In the genomic region with DNA sequence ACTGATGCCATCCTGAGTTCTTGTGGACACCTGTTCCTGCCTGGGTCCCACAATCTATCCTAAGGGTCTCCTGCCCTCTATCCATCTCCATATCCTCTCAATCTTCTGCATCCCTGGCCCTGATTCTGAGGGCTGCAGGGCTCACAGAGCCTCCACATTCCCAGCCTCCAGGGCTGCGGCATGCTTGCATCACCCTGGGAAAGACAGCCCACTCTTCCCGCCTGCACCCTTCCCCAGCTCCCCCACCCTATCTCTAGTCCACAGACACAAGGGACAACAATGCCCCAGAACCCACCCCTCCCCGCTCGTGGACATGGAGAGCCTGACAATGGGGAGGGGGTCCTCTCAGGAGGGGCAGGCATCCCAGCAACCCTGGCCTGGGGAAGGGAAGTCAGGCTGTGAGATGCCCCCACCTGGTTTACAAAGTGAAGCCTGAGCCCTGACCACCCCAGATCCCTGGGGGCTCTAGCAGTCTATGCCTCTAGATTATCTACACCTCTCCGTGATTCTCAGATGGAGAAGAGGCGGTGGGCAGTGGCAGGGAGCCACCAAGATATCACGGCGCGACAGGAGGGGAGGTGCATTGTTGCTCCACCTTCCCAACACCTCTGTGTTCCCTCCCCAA, we compare ENCODE assay signal across 21 cellular contexts. TPM values are rescaled to one million over a fixed set of nuclear protein-coding genes. Genes with fewer than 3 reads are reported as not detected.
A peak's percentile ranks its signal among the peaks of the same experiment; 100 is the strongest.
DNase-seq lines count a peak whose midpoint lies in the region; ATAC-seq and TF ChIP-seq lines count a peak whose summit lies in the region.
"Had no signal": no experiment of that assay in that cellular context is flagged by ENCODE, and none has a peak within 500 bp of the region (broad histone marks: within the 10 kb centered on the region; RNA-seq: fewer than 3 reads in every experiment).

No MANE protein-coding gene starts in this region.

- no peak overlapping the region for H2BK20ac ChIP-seq in IMR-90 (ENCODE audit: low read depth, low read length)

- H2BK5ac ChIP-seq in IMR-90 (ENCODE audit: low read depth, low read length, poor library complexity, severe bottlenecking) = no peak overlapping the region

- dilution Hi-C loops in IMR-90 (cut with HindIII; ENCODE audit: low sequenced_read_pairs, unreplicated experiment) = no loop called here

- no TSS peak for BruUV-seq in IMR-90 (replicated peaks; lab: Mats Ljungman, UMichigan)

- CTCF ChIA-PET in IMR-90 (lab: Yijun Ruan, JAX) = no interaction called here

- TF ChIP-seq POLR2A in IMR-90 (IDR thresholded peaks at IDR 0.05; ENCODE audit: low read depth, low read length) (no peak), sigmoid colon (IDR thresholded peaks at IDR 0.05) (no peak), uterus (IDR thresholded peaks at IDR 0.05) (no peak)

- no peaks in the 10 kb centered on the region for H3K27me3 Mint-ChIP-seq in CD4-positive, CD25-positive, alpha-beta regulatory T cell
- peaks cover 4% of the 10 kb centered on the region for H3K27me3 Mint-ChIP-seq in activated T-helper 1 cell treated with anti-CD3 and anti-CD28 coated beads, Interleukin-12 subunit alpha, Interleukin-12 subunit beta, Interleukin-2, Interleukin-4 antibody, amounts not matched to agents 30 ng/mL and 10 ng/mL and 1 ng/mL, durations not matched to agents 14 hours and 24 hours and 36 hours (ENCODE audit: insufficient read depth)

- DNase-seq in CD4-positive, CD25-positive, alpha-beta regulatory T cell = no peak
- DNase-seq in IMR-90 (no peak), right cardiac atrium (peak in 2 of 3 donors; percentile 40 to 61), sigmoid colon (peak; percentile 48), uterus (no peak), SHP77 (lab: John Stamatoyannopoulos, UW) (no peak)
- no peak for DNase-seq in activated T-helper 1 cell treated with anti-CD3 and anti-CD28 coated beads, Interleukin-12 subunit alpha, Interleukin-12 subunit beta, Interleukin-2, Interleukin-4 antibody, amounts not matched to agents 30 ng/mL and 10 ng/mL and 1 ng/mL, durations not matched to agents 14 hours and 24 hours and 36 hours (ENCODE audit: low spot score)
- DNase-seq: foreskin keratinocyte; HCEC 1CT; Kasumi-1; midbrain; NCI-H1105 treated with DMSO at 0.1 percent for 48 hours; stimulated activated CD4-positive, alpha-beta T cell treated with anti-CD3 and anti-CD28 coated beads, Interleukin-12 subunit alpha, Interleukin-12 subunit beta, amount 100 ng/mL, for 4 hours; stomach; T-helper 9 cell had no signal

- H2BK15ac ChIP-seq in IMR-90 (ENCODE audit: low read depth, low read length) = no peak overlapping the region

- H3K56ac ChIP-seq in IMR-90 (ENCODE audit: extremely low read depth, insufficient read depth, low read length) = no peak overlapping the region

- no peak overlapping the region for H2AK5ac ChIP-seq in IMR-90 (ENCODE audit: low read depth, low read length)

- H2BK120ac ChIP-seq in IMR-90 (ENCODE audit: low read depth, low read length) = no peak overlapping the region

- H3K4me1 Mint-ChIP-seq in CD4-positive, CD25-positive, alpha-beta regulatory T cell = peaks cover 0 to 39% (median 22%) of the 10 kb centered on the region in 4 donors
- H3K4me1 Mint-ChIP-seq in activated T-helper 1 cell treated with anti-CD3 and anti-CD28 coated beads, Interleukin-12 subunit alpha, Interleukin-12 subunit beta, Interleukin-2, Interleukin-4 antibody, amounts not matched to agents 30 ng/mL and 10 ng/mL and 1 ng/mL, durations not matched to agents 14 hours and 24 hours and 36 hours (ENCODE audit: low read depth) = no peaks in the 10 kb centered on the region

- no peak overlapping the region for H3K14ac ChIP-seq in IMR-90 (replicated peaks; ENCODE audit: low read depth, low read length)

- no CpG with 5 or more reads among the region's 9 CpGs for WGBS in IMR-90 (ENCODE audit: extremely low coverage in 2 of 2, insufficient read length in 1 of 2), 2 experiments
- 89% methylated on average over 9 of the region's 9 CpGs for WGBS in right cardiac atrium
- 93 to 95% methylated on average over 9 of the region's 9 CpGs for WGBS in sigmoid colon, 2 donors

- no peak overlapping the region for H3K4me3 ChIP-seq in CD4-positive, CD25-positive, alpha-beta regulatory T cell (ENCODE audit: low read depth, low read length)
- no peak overlapping the region for H3K4me3 ChIP-seq in IMR-90 (ENCODE audit: insufficient read depth, low read depth, low read length)
- no peak overlapping the region for H3K4me3 ChIP-seq in right cardiac atrium (ENCODE audit: low read length)
- H3K4me3 ChIP-seq in sigmoid colon = no peak overlapping the region
- H3K4me3 ChIP-seq in uterus = no peak overlapping the region
- H3K4me3 ChIP-seq: Peyer's patch, prostate gland, stomach had no signal

- no peak overlapping the region for H3K23ac ChIP-seq in IMR-90 (ENCODE audit: low read depth, low read length)

- TF ChIP-seq CTCF in IMR-90 (conservative IDR thresholded peaks at IDR 0.05; ENCODE audit: low read depth, low read length) (no peak), sigmoid colon (IDR thresholded peaks at IDR 0.05) (no peak), uterus (IDR thresholded peaks at IDR 0.05) (no peak)

- H3K27ac ChIP-seq in CD4-positive, CD25-positive, alpha-beta regulatory T cell (ENCODE audit: insufficient read depth, low read length, poor library complexity, severe bottlenecking) = peak overlapping the region; percentile 72
- H3K27ac ChIP-seq in IMR-90 (ENCODE audit: insufficient read depth, low read length) = no peak overlapping the region
- no peak overlapping the region for H3K27ac ChIP-seq in right cardiac atrium (ENCODE audit: low read length)
- peak overlapping the region in 1 of 4 donors; percentile 20 for H3K27ac ChIP-seq in sigmoid colon
- peak overlapping the region in 1 of 2 donors; percentile 46 for H3K27ac ChIP-seq in uterus
- H3K27ac ChIP-seq: foreskin keratinocyte, prostate gland had no signal

- H4K20me1 ChIP-seq in IMR-90 (ENCODE audit: insufficient read depth, low read length) = no peaks in the 10 kb centered on the region

- no peak overlapping the region for H2AFZ ChIP-seq in IMR-90 (replicated peaks; ENCODE audit: low read length, poor library complexity)

- no peaks in the 10 kb centered on the region for H3K9me3 Mint-ChIP-seq in CD4-positive, CD25-positive, alpha-beta regulatory T cell
- no peaks in the 10 kb centered on the region for H3K9me3 Mint-ChIP-seq in activated T-helper 1 cell treated with anti-CD3 and anti-CD28 coated beads, Interleukin-12 subunit alpha, Interleukin-12 subunit beta, Interleukin-2, Interleukin-4 antibody, amounts not matched to agents 30 ng/mL and 10 ng/mL and 1 ng/mL, durations not matched to agents 14 hours and 24 hours and 36 hours
- H3K9me3 Mint-ChIP-seq: dendritic cell treated with granulocyte-macrophage colony-stimulating factor and Interleukin-4, amounts not matched to agents 40 ng/mL and 50 ng/mL, for 4 days had no signal

- H3K4me3 Mint-ChIP-seq in CD4-positive, CD25-positive, alpha-beta regulatory T cell = peak overlapping the region; percentile 40 to 76 (median 58)
- no peak overlapping the region for H3K4me3 Mint-ChIP-seq in activated T-helper 1 cell treated with anti-CD3 and anti-CD28 coated beads, Interleukin-12 subunit alpha, Interleukin-12 subunit beta, Interleukin-2, Interleukin-4 antibody, amounts not matched to agents 30 ng/mL and 10 ng/mL and 1 ng/mL, durations not matched to agents 14 hours and 24 hours and 36 hours
- H3K4me3 Mint-ChIP-seq: dendritic cell treated with granulocyte-macrophage colony-stimulating factor and Interleukin-4, amounts not matched to agents 40 ng/mL and 50 ng/mL, for 4 days had no signal

- H3K18ac ChIP-seq in IMR-90 (ENCODE audit: low read depth, low read length) = no peak overlapping the region

- no peak for TF ChIP-seq EP300 in sigmoid colon (IDR thresholded peaks at IDR 0.05)

- peak overlapping the region; percentile 40 for H2AK9ac ChIP-seq in IMR-90 (replicated peaks; ENCODE audit: low read depth, low read length, poor library complexity)

- peaks cover 6% of the 10 kb centered on the region for H3K36me3 ChIP-seq in CD4-positive, CD25-positive, alpha-beta regulatory T cell (ENCODE audit: control insufficient read depth, insufficient read depth, low read length)
- no peaks in the 10 kb centered on the region for H3K36me3 ChIP-seq in IMR-90 (ENCODE audit: control insufficient read depth, insufficient read depth, low read length)
- no peaks in the 10 kb centered on the region for H3K36me3 ChIP-seq in sigmoid colon
- H3K36me3 ChIP-seq in uterus = no peaks in the 10 kb centered on the region
- H3K36me3 ChIP-seq: Peyer's patch, prostate gland, stomach had no signal

- H3K79me1 ChIP-seq in IMR-90 (ENCODE audit: low read depth in 1 of 2, low read length in 2 of 2) = no peaks in the 10 kb centered on the region

- H3K4ac ChIP-seq in IMR-90 (ENCODE audit: low read depth, low read length) = no peak overlapping the region

- H3K4me1 ChIP-seq in CD4-positive, CD25-positive, alpha-beta regulatory T cell (ENCODE audit: control insufficient read depth, insufficient read depth, low read length, poor library complexity, severe bottlenecking) = peaks cover 40% of the 10 kb centered on the region
- H3K4me1 ChIP-seq in IMR-90 (ENCODE audit: control insufficient read depth, insufficient read depth, low read length) = peaks cover 10% of the 10 kb centered on the region; the same call in 1 of the 2 replicates
- H3K4me1 ChIP-seq in right cardiac atrium (ENCODE audit: control insufficient read depth, insufficient read depth, low read length) = peaks cover 22% of the 10 kb centered on the region
- no peaks in the 10 kb centered on the region for H3K4me1 ChIP-seq in sigmoid colon
- no peaks in the 10 kb centered on the region for H3K4me1 ChIP-seq in uterus
- H3K4me1 ChIP-seq: foreskin keratinocyte, prostate gland had no signal

- in situ Hi-C loops in IMR-90 (cut with MboI; ENCODE audit: low sequenced_read_pairs) = no loop called here

- TF ChIP-seq RAD21 in IMR-90 (IDR thresholded peaks at IDR 0.05; ENCODE audit: low read length) = no peak

- POLR2A ChIA-PET in IMR-90 (lab: Charles Lee; ENCODE audit: unreplicated experiment) = no interaction called here

- no peak overlapping the region for H3K9ac ChIP-seq in IMR-90 (ENCODE audit: low read depth, low read length)

- no peak overlapping the region for H3K4me2 ChIP-seq in IMR-90 (ENCODE audit: low read depth, low read length)

- H3K9me1 ChIP-seq in IMR-90 (ENCODE audit: insufficient read depth, low read length) = no peaks in the 10 kb centered on the region

- peak overlapping the region; percentile 29 to 95 (median 84) for H3K27ac Mint-ChIP-seq in CD4-positive, CD25-positive, alpha-beta regulatory T cell
- H3K27ac Mint-ChIP-seq in activated T-helper 1 cell treated with anti-CD3 and anti-CD28 coated beads, Interleukin-12 subunit alpha, Interleukin-12 subunit beta, Interleukin-2, Interleukin-4 antibody, amounts not matched to agents 30 ng/mL and 10 ng/mL and 1 ng/mL, durations not matched to agents 14 hours and 24 hours and 36 hours = no peak overlapping the region

- no peaks in the 10 kb centered on the region for H3K27me3 ChIP-seq in CD4-positive, CD25-positive, alpha-beta regulatory T cell (ENCODE audit: control insufficient read depth, insufficient read depth, low read length)
- H3K27me3 ChIP-seq in IMR-90 (ENCODE audit: control insufficient read depth, insufficient read depth, low read length) = peaks cover 22% of the 10 kb centered on the region
- no peaks in the 10 kb centered on the region for H3K27me3 ChIP-seq in right cardiac atrium (ENCODE audit: control insufficient read depth, insufficient read depth)
- no peaks in the 10 kb centered on the region for H3K27me3 ChIP-seq in sigmoid colon
- no peaks in the 10 kb centered on the region for H3K27me3 ChIP-seq in uterus
- H3K27me3 ChIP-seq: foreskin keratinocyte, Peyer's patch, stomach had no signal

- no peak overlapping the region for H4K8ac ChIP-seq in IMR-90 (ENCODE audit: low read depth in 2 of 2, low read length in 2 of 2)

- intact Hi-C loops in IMR-90 (cut with micrococcal nuclease) (no loop called here), right cardiac atrium (cut with DNase I) (no loop called here), sigmoid colon (cut with DNase I) (no loop called here), uterus (cut with DNase I; ENCODE audit: low total_unique reads) (no loop called here)
- intact Hi-C loops in activated T-helper 1 cell treated with anti-CD3 and anti-CD28 coated beads, Interleukin-12 subunit alpha, Interleukin-12 subunit beta, Interleukin-2, Interleukin-4 antibody, amounts not matched to agents 30 ng/mL and 10 ng/mL and 1 ng/mL, durations not matched to agents 14 hours and 24 hours and 36 hours (cut with micrococcal nuclease) = no loop called here

- H4K91ac ChIP-seq in IMR-90 (ENCODE audit: insufficient read depth, low read depth, low read length) = no peak overlapping the region

- ATAC-seq in CD4-positive, CD25-positive, alpha-beta regulatory T cell (ENCODE audit: low read depth in 2 of 2) = no peak
- ATAC-seq in IMR-90 (ENCODE audit: low read depth) (no peak), right cardiac atrium (no peak), HG03280 (IDR thresholded peaks at IDR 0.05; ENCODE audit: unreplicated experiment) (no peak)
- ATAC-seq: foreskin keratinocyte had no signal

- H3K9me3 ChIP-seq in CD4-positive, CD25-positive, alpha-beta regulatory T cell (ENCODE audit: control insufficient read depth in 2 of 2, low read length in 2 of 2) = no peaks in the 10 kb centered on the region
- H3K9me3 ChIP-seq in IMR-90 (ENCODE audit: control insufficient read depth, insufficient read depth, low read length) (no peaks in the 10 kb centered on the region), right cardiac atrium (ENCODE audit: control insufficient read depth, low read length) (no peaks in the 10 kb centered on the region), sigmoid colon (no peaks in the 10 kb centered on the region), uterus (no peaks in the 10 kb centered on the region)
- H3K9me3 ChIP-seq: Caco-2, Peyer's patch, prostate gland, stomach had no signal

- H3K36me3 Mint-ChIP-seq in CD4-positive, CD25-positive, alpha-beta regulatory T cell = no peaks in the 10 kb centered on the region
- H3K36me3 Mint-ChIP-seq in activated T-helper 1 cell treated with anti-CD3 and anti-CD28 coated beads, Interleukin-12 subunit alpha, Interleukin-12 subunit beta, Interleukin-2, Interleukin-4 antibody, amounts not matched to agents 30 ng/mL and 10 ng/mL and 1 ng/mL, durations not matched to agents 14 hours and 24 hours and 36 hours (ENCODE audit: low read depth) = no peaks in the 10 kb centered on the region

- H4K5ac ChIP-seq in IMR-90 (ENCODE audit: low read depth, low read length) = no peak overlapping the region

RNA-seq across cellular contexts. Expression of gene SEMA3G, which starts 10.3 kb away (rescaled TPM):
- total RNA-seq in CD4-positive, CD25-positive, alpha-beta regulatory T cell = 33.1 TPM
- polyA plus RNA-seq in CD4-positive, CD25-positive, alpha-beta regulatory T cell = 1 to 10 TPM; 3.2 to 5.4 (median 3.6) TPM
- total RNA-seq in IMR-90 (2012; rRNA removed) (not detected in 2 replicates), right cardiac atrium (10 to 100 TPM in 1 of 4 donors, 1 to 10 TPM in 3; 4.7 to 13.1 (median 8.3) TPM), sigmoid colon (1 to 10 TPM; 2.6 to 5.4 (median 4.3) TPM), uterus (10 to 100 TPM in 3 of 4 donors, 1 to 10 TPM in 1; 4.4 to 91.2 (median 16.7) TPM)
- polyA plus RNA-seq in IMR-90 (2012; rRNA removed) (0.04 and 0.07 TPM in 2 replicates), right cardiac atrium (11.2 TPM), sigmoid colon (1 to 10 TPM in 1 of 3 donors, under 1 TPM in 2; 0.23 to 7.4 (median 0.60) TPM)
- 0.01 and 0.07 TPM in 2 replicates for polyA plus RNA-seq in IMR-90 (2012; cell fraction: cytosol; rRNA removed)
- polyA plus RNA-seq in IMR-90 (2012; cell fraction: nucleus; rRNA removed; ENCODE audit: low replicate concordance) = 0.01 and 0.03 TPM in 2 replicates
- total RNA-seq in activated T-helper 1 cell treated with anti-CD3 and anti-CD28 coated beads, Interleukin-12 subunit alpha, Interleukin-12 subunit beta, Interleukin-2, Interleukin-4 antibody, amounts not matched to agents 30 ng/mL and 10 ng/mL and 1 ng/mL, durations not matched to agents 14 hours and 24 hours and 36 hours = 0.13 TPM in 1 of 2 replicates, not detected in the other
- polyA plus RNA-seq: neural cell had no signal

RNA-seq across cellular contexts. Expression of gene TNNC1, which starts 19.2 kb away (rescaled TPM):
- total RNA-seq in CD4-positive, CD25-positive, alpha-beta regulatory T cell = 3.9 TPM
- 1 to 10 TPM in 1 of 4 donors, under 1 TPM in 3; 0.38 to 1.1 (median 0.52) TPM for polyA plus RNA-seq in CD4-positive, CD25-positive, alpha-beta regulatory T cell
- 1.1 and 1.3 TPM in 2 replicates for total RNA-seq in IMR-90 (2012; rRNA removed)
- polyA plus RNA-seq in IMR-90 (2012; rRNA removed) = 4.0 and 4.6 TPM in 2 replicates
- polyA plus RNA-seq in IMR-90 (2012; cell fraction: cytosol; rRNA removed) = 1.8 and 2.3 TPM in 2 replicates
- polyA plus RNA-seq in IMR-90 (2012; cell fraction: nucleus; rRNA removed; ENCODE audit: low replicate concordance) = 3.4 and 6.2 TPM in 2 replicates
- total RNA-seq in right cardiac atrium = 1,000 to 10,000 TPM; 2,349 to 3,477 (median 2,851) TPM
- 6,305 TPM for polyA plus RNA-seq in right cardiac atrium
- total RNA-seq in sigmoid colon = 1 to 10 TPM in 1 of 4 donors, under 1 TPM in 1, not detected in 2; 0.99 to 2.9 TPM
- 10 to 100 TPM in 2 of 3 donors, 1 to 10 TPM in 1; 2.6 to 34.2 (median 23.6) TPM for polyA plus RNA-seq in sigmoid colon
- total RNA-seq in uterus = 1 to 10 TPM in 3 of 4 donors, not detected in 1; 3.0 to 4.4 (median 3.4) TPM
- 0.32 and 0.67 TPM in 2 replicates for total RNA-seq in activated T-helper 1 cell treated with anti-CD3 and anti-CD28 coated beads, Interleukin-12 subunit alpha, Interleukin-12 subunit beta, Interleukin-2, Interleukin-4 antibody, amounts not matched to agents 30 ng/mL and 10 ng/mL and 1 ng/mL, durations not matched to agents 14 hours and 24 hours and 36 hours
- total RNA-seq: foreskin keratinocyte, Peyer's patch had no signal

RNA-seq across cellular contexts. Expression of gene NISCH, which starts 20.8 kb away (rescaled TPM):
- total RNA-seq in CD4-positive, CD25-positive, alpha-beta regulatory T cell = 168 TPM
- polyA plus RNA-seq in CD4-positive, CD25-positive, alpha-beta regulatory T cell = 10 to 100 TPM; 12.6 to 17.4 (median 15.2) TPM
- total RNA-seq in IMR-90 (2012; rRNA removed) = 34.2 and 36.9 TPM in 2 replicates
- polyA plus RNA-seq in IMR-90 (2012; rRNA removed) = 86.0 and 92.2 TPM in 2 replicates
- 37.7 and 53.7 TPM in 2 replicates for polyA plus RNA-seq in IMR-90 (2012; cell fraction: cytosol; rRNA removed)
- polyA plus RNA-seq in IMR-90 (2012; cell fraction: nucleus; rRNA removed; ENCODE audit: low replicate concordance) = 524 and 765 TPM in 2 replicates
- total RNA-seq in right cardiac atrium = 10 to 100 TPM; 48.6 to 59.2 (median 53.0) TPM
- 31.2 TPM for polyA plus RNA-seq in right cardiac atrium
- 100 to 1,000 TPM in 1 of 4 donors, 10 to 100 TPM in 3; 53.5 to 113 (median 68.4) TPM for total RNA-seq in sigmoid colon
- polyA plus RNA-seq in sigmoid colon = 10 to 100 TPM; 14.3 to 47.4 (median 18.0) TPM
- total RNA-seq in uterus = 100 to 1,000 TPM in 2 of 4 donors, 10 to 100 TPM in 2; 50.0 to 157 (median 114) TPM
- 72.0 and 74.2 TPM in 2 replicates for total RNA-seq in activated T-helper 1 cell treated with anti-CD3 and anti-CD28 coated beads, Interleukin-12 subunit alpha, Interleukin-12 subunit beta, Interleukin-2, Interleukin-4 antibody, amounts not matched to agents 30 ng/mL and 10 ng/mL and 1 ng/mL, durations not matched to agents 14 hours and 24 hours and 36 hours

RNA-seq across cellular contexts. Expression of gene PHF7, which starts 24.1 kb away (rescaled TPM):
- total RNA-seq in CD4-positive, CD25-positive, alpha-beta regulatory T cell = 14.7 TPM
- polyA plus RNA-seq in CD4-positive, CD25-positive, alpha-beta regulatory T cell = 10 to 100 TPM in 3 of 4 donors, 1 to 10 TPM in 1; 7.0 to 15.5 (median 12.7) TPM
- total RNA-seq in IMR-90 (2012; rRNA removed) (2.5 and 2.9 TPM in 2 replicates), right cardiac atrium (10 to 100 TPM; 15.9 to 28.5 (median 18.3) TPM), sigmoid colon (10 to 100 TPM in 3 of 4 donors, 1 to 10 TPM in 1; 8.9 to 14.1 (median 11.9) TPM), uterus (10 to 100 TPM in 1 of 4 donors, 1 to 10 TPM in 3; 1.5 to 13.4 (median 6.1) TPM)
- polyA plus RNA-seq in IMR-90 (2012; rRNA removed) (2.1 and 2.8 TPM in 2 replicates), right cardiac atrium (10.9 TPM), sigmoid colon (10 to 100 TPM in 1 of 3 donors, 1 to 10 TPM in 2; 5.3 to 10.5 (median 9.0) TPM)
- 0.81 and 1.0 TPM in 2 replicates for polyA plus RNA-seq in IMR-90 (2012; cell fraction: cytosol; rRNA removed)
- 2.0 and 8.4 TPM in 2 replicates for polyA plus RNA-seq in IMR-90 (2012; cell fraction: nucleus; rRNA removed; ENCODE audit: low replicate concordance)
- total RNA-seq in activated T-helper 1 cell treated with anti-CD3 and anti-CD28 coated beads, Interleukin-12 subunit alpha, Interleukin-12 subunit beta, Interleukin-2, Interleukin-4 antibody, amounts not matched to agents 30 ng/mL and 10 ng/mL and 1 ng/mL, durations not matched to agents 14 hours and 24 hours and 36 hours = 11.1 and 11.4 TPM in 2 replicates

RNA-seq across cellular contexts. Expression of gene BAP1, which starts 24.8 kb away (rescaled TPM):
- total RNA-seq in CD4-positive, CD25-positive, alpha-beta regulatory T cell = 116 TPM
- polyA plus RNA-seq in CD4-positive, CD25-positive, alpha-beta regulatory T cell = 10 to 100 TPM; 12.2 to 17.1 (median 15.2) TPM
- total RNA-seq in IMR-90 (2012; rRNA removed) = 35.0 and 36.4 TPM in 2 replicates
- polyA plus RNA-seq in IMR-90 (2012; rRNA removed) = 48.6 and 55.2 TPM in 2 replicates
- 38.5 and 49.0 TPM in 2 replicates for polyA plus RNA-seq in IMR-90 (2012; cell fraction: cytosol; rRNA removed)
- polyA plus RNA-seq in IMR-90 (2012; cell fraction: nucleus; rRNA removed; ENCODE audit: low replicate concordance) = 163 and 234 TPM in 2 replicates
- total RNA-seq in right cardiac atrium = 10 to 100 TPM; 48.4 to 59.1 (median 55.9) TPM
- polyA plus RNA-seq in right cardiac atrium = 43.0 TPM
- total RNA-seq in sigmoid colon = 10 to 100 TPM; 46.0 to 59.5 (median 52.0) TPM
- polyA plus RNA-seq in sigmoid colon = 10 to 100 TPM; 47.2 to 83.0 (median 50.5) TPM
- 10 to 100 TPM; 14.6 to 66.8 (median 50.3) TPM for total RNA-seq in uterus
- 104 and 113 TPM in 2 replicates for total RNA-seq in activated T-helper 1 cell treated with anti-CD3 and anti-CD28 coated beads, Interleukin-12 subunit alpha, Interleukin-12 subunit beta, Interleukin-2, Interleukin-4 antibody, amounts not matched to agents 30 ng/mL and 10 ng/mL and 1 ng/mL, durations not matched to agents 14 hours and 24 hours and 36 hours

Comparison
In these comparisons a context has a peak if more than half of its experiments do, and no peak if none do; other contexts are left out.
1. DNase-seq: peak in right cardiac atrium (2 of 3) and sigmoid colon (single experiment); none in CD4-positive, CD25-positive, alpha-beta regulatory T cell (0 of 3), IMR-90 (single experiment), uterus (0 of 2), activated T-helper 1 cell treated with anti-CD3 and anti-CD28 coated beads, Interleukin-12 subunit alpha, Interleukin-12 subunit beta, Interleukin-2, Interleukin-4 antibody, amounts not matched to agents 30 ng/mL and 10 ng/mL and 1 ng/mL, durations not matched to agents 14 hours and 24 hours and 36 hours (single experiment) and SHP77 (0 of 2).
2. RNA of gene TNNC1, which starts 19.2 kb away (total RNA-seq): 2,349 to 3,477 TPM in right cardiac atrium; 3.9 TPM in CD4-positive, CD25-positive, alpha-beta regulatory T cell (single experiment), 3.0 to 4.4 TPM in uterus, 1.1 to 1.3 TPM in IMR-90, 0.99 to 2.9 TPM in sigmoid colon and 0.32 to 0.67 TPM in activated T-helper 1 cell treated with anti-CD3 and anti-CD28 coated beads, Interleukin-12 subunit alpha, Interleukin-12 subunit beta, Interleukin-2, Interleukin-4 antibody, amounts not matched to agents 30 ng/mL and 10 ng/mL and 1 ng/mL, durations not matched to agents 14 hours and 24 hours and 36 hours; every median in the first group is over 100 times any median in the second.